In the genomic region with DNA sequence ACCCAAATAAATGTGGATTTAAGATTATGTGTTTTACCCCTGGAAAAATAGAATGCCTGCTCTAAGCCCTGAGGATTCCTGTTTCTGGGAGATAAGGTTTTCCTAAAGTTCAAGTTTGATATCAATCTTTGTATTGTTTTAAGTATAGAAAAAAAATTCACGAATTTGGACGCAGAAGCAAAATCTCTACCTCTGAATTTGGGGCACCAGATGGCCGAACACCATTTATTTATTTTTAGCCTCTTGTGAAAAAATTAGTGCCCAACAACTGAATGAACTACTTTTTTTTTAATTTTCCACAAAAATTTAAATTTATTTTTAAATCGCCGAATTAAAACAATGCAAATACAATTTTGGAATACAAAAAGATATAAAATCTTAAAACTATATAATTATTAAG, we compare ENCODE assay signal across 29 cellular contexts.
"Had no signal": no experiment of that assay in that cellular context is flagged by ENCODE, and none has a peak within 500 bp of the region (broad histone marks: within the 10 kb centered on the region; RNA-seq: fewer than 3 reads in every experiment).

No MANE protein-coding gene starts in this region.

- H3K36me3 Mint-ChIP-seq: naive B cell; natural killer cell; neural progenitor cell; stimulated activated naive B cell treated with anti-CD40 and anti-IgM and Interleukin-4, amounts not matched to agents 10 μg/mL and 1 μg/mL and 100 μg/mL, for 72 hours had no signal

- FAIRE-seq: keratinocyte had no signal

- H3K27me3 Mint-ChIP-seq: stimulated activated naive B cell treated with anti-CD40 and anti-IgM and Interleukin-4, amounts not matched to agents 10 μg/mL and 1 μg/mL and 100 μg/mL, for 72 hours had no signal

- H3K27ac Mint-ChIP-seq: natural killer cell; nephron progenitor cell; neural progenitor cell; stimulated activated naive B cell treated with anti-CD40 and anti-IgM and Interleukin-4, amounts not matched to agents 10 μg/mL and 1 μg/mL and 100 μg/mL, for 72 hours had no signal

- H3K9me3 ChIP-seq: left lung, lower lobe of right lung, neutrophil, prostate gland, stomach, testis, thyroid gland, transverse colon, upper lobe of left lung, vagina had no signal

- H3K4me1 ChIP-seq: left lung, lower lobe of right lung, prostate gland, testis, thyroid gland, transverse colon, upper lobe of left lung, vagina had no signal

- H3K36me3 ChIP-seq: left lung, lower lobe of right lung, neural progenitor cell, neutrophil, prostate gland, stomach, thyroid gland, transverse colon, upper lobe of left lung, vagina had no signal

- H3K4me1 Mint-ChIP-seq: naive B cell; natural killer cell; stimulated activated naive B cell treated with anti-CD40 and anti-IgM and Interleukin-4, amounts not matched to agents 10 μg/mL and 1 μg/mL and 100 μg/mL, for 72 hours had no signal

- H3K4me3 Mint-ChIP-seq: naive B cell; natural killer cell; nephron progenitor cell; neural progenitor cell; stimulated activated naive B cell treated with anti-CD40 and anti-IgM and Interleukin-4, amounts not matched to agents 10 μg/mL and 1 μg/mL and 100 μg/mL, for 72 hours had no signal

- H3K4me3 ChIP-seq: left lung, lower lobe of right lung, neural progenitor cell, prostate gland, skin epidermis, stomach, testis, thyroid gland, transverse colon, upper lobe of left lung, vagina had no signal

- DNase-seq: left colon; left lung; lower lobe of right lung; mammary epithelial cell; mesenchymal stem cell; naive B cell; natural killer cell; nephron progenitor cell; occipital lobe; retina; right cardiac atrium; stimulated activated CD4-positive, alpha-beta T cell treated with anti-CD3 and anti-CD28 coated beads, Interleukin-12 subunit alpha, Interleukin-12 subunit beta, amount 100 ng/mL, for 4 hours; stimulated activated CD4-positive, alpha-beta T cell treated with anti-CD3 and anti-CD28 coated beads, Interleukin-15, amount 100 ng/mL, for 24 hours; stimulated activated CD4-positive, alpha-beta T cell treated with anti-CD3 and anti-CD28 coated beads, Interleukin-2, amount 100 ng/mL, for 24 hours; stimulated activated CD4-positive, alpha-beta T cell treated with anti-CD3 and anti-CD28 coated beads, Interleukin-4, amount 100 ng/mL, for 1 hour; stimulated activated naive B cell treated with anti-CD40 and anti-IgM and Interleukin-4, amounts not matched to agents 10 μg/mL and 1 μg/mL and 100 μg/mL, for 72 hours; stimulated activated naive CD8-positive, alpha-beta T cell treated with anti-CD3 and anti-CD28 coated beads, Interleukin-15, Interleukin-2, amounts not matched to agents 100 U/mL and 50 U/mL, for 24 hours; stomach; testis; thyroid gland; transverse colon; upper lobe of left lung had no signal

- H3K9me3 Mint-ChIP-seq: naive B cell; natural killer cell; nephron progenitor cell; neural progenitor cell; stimulated activated naive B cell treated with anti-CD40 and anti-IgM and Interleukin-4, amounts not matched to agents 10 μg/mL and 1 μg/mL and 100 μg/mL, for 72 hours had no signal

- H3K27ac ChIP-seq: left lung, lower lobe of right lung, neural progenitor cell, neutrophil, prostate gland, skin epidermis, stomach, testis, thyroid gland, transverse colon, upper lobe of left lung, vagina had no signal

- ATAC-seq: left colon; left lung; lower lobe of right lung; natural killer cell; right cardiac atrium; sciatic nerve; stimulated activated naive B cell treated with anti-CD40 and anti-IgM and Interleukin-4, amounts not matched to agents 10 μg/mL and 1 μg/mL and 100 μg/mL, for 72 hours; stimulated activated naive CD8-positive, alpha-beta T cell treated with anti-CD3 and anti-CD28 coated beads, Interleukin-15, Interleukin-2, amounts not matched to agents 100 U/mL and 50 U/mL, for 24 hours had no signal

- H3K9ac ChIP-seq: neural progenitor cell had no signal
